ENCODE assay signal across 20 cellular contexts in the genomic region with DNA sequence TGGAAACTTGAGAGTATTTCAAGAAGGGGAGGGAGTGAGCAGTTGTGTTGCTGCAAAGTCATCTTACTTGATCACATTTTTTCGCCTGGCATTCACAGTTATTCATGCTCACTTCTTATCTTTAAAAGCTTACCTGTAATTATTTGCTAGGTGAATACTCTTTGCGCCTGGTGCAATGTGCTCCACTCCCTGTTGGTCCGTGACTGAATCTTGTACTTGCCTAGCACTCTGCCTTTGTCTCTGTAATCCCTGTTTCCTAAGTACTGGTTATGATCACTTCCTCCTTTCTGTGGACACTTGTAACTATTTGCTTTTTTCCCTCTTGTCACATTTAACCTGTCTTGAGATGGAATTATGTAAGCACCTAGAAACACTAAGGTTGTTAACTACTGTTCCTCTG. TPM values are rescaled to one million over a fixed set of nuclear protein-coding genes. Genes with fewer than 3 reads are reported as not detected.
DNase-seq lines count a peak whose midpoint lies in the region; ATAC-seq and TF ChIP-seq lines count a peak whose summit lies in the region.
"Had no signal": no experiment of that assay in that cellular context is flagged by ENCODE, and none has a peak within 500 bp of the region (broad histone marks: within the 10 kb centered on the region; RNA-seq: fewer than 3 reads in every experiment).

No MANE protein-coding gene starts in this region.

- no peak overlapping the region for H3K27ac ChIP-seq in DOHH2 (ENCODE audit: low read depth, low read length)
- H3K27ac ChIP-seq in lung (ENCODE audit: low read depth in 1 of 2, low read length in 1 of 2): peak overlapping the region in 1 of 2 donors; percentile 26
- no peak overlapping the region for H3K27ac ChIP-seq in foreskin keratinocyte
- H3K27ac ChIP-seq in stomach: peak overlapping the region in 2 of 5 donors; percentile 3 to 21
- H3K27ac ChIP-seq: ascending aorta, gastroesophageal sphincter had no signal

- TF ChIP-seq EP300 in stomach (IDR thresholded peaks at IDR 0.05): no peak

- peak overlapping the region; percentile 77 for H3K4me2 ChIP-seq in DOHH2 (ENCODE audit: low read length)
- H3K4me2 ChIP-seq: GM23338 had no signal

- no peaks in the 10 kb centered on the region for H3K9me2 ChIP-seq in DOHH2 (replicated peaks; ENCODE audit: control insufficient read depth, low read length)

- DNase-seq in Kasumi-1 (lab: John Stamatoyannopoulos, UW) (peak; percentile 67 to 70), SKM-1 (lab: John Stamatoyannopoulos, UW; ENCODE audit: unreplicated experiment) (peak; percentile 49), lung (ENCODE audit: low spot score) (no peak), foreskin keratinocyte (no peak), stomach (no peak)
- no peak for DNase-seq in activated CD8-positive, alpha-beta memory T cell treated with anti-CD3 and anti-CD28 coated beads, Interleukin-2, amount 50 U/mL, for 4 hours
- DNase-seq: activated CD4-positive, alpha-beta T cell treated with anti-CD3 and anti-CD28 coated beads for 48 hours; activated naive CD4-positive, alpha-beta T cell; C1 segment of cervical spinal cord; DND-41; naive thymus-derived CD8-positive, alpha-beta T cell; NCI-H2081 treated with DMSO at 0.1 percent for 48 hours; NCI-H82; stimulated activated CD4-positive, alpha-beta T cell treated with anti-CD3 and anti-CD28 coated beads, Interleukin-12 subunit alpha, Interleukin-12 subunit beta, amount 100 ng/mL, for 4 hours; transverse colon had no signal

- TF ChIP-seq POLR2A in stomach (IDR thresholded peaks at IDR 0.05): no peak

- intact Hi-C loops in stomach (cut with DNase I; ENCODE audit: low total_unique reads): no loop called here

- H3K79me2 ChIP-seq in DOHH2 (ENCODE audit: control insufficient read depth, low read length): peaks cover 96% of the 10 kb centered on the region

- no peaks in the 10 kb centered on the region for H3F3A ChIP-seq in DOHH2 (ENCODE audit: control insufficient read depth, insufficient read depth)

- peaks cover 3% of the 10 kb centered on the region; the same call in 1 of the 2 replicates for H4K20me1 ChIP-seq in DOHH2 (ENCODE audit: control insufficient read depth, insufficient read depth, low read depth, low read length)

- H3K27me3 ChIP-seq in DOHH2 (ENCODE audit: control insufficient read depth, low read length): no peaks in the 10 kb centered on the region
- no peaks in the 10 kb centered on the region for H3K27me3 ChIP-seq in lung (ENCODE audit: control insufficient read depth, insufficient read depth)
- H3K27me3 ChIP-seq in foreskin keratinocyte: no peaks in the 10 kb centered on the region
- no peaks in the 10 kb centered on the region for H3K27me3 ChIP-seq in stomach
- H3K27me3 ChIP-seq: ascending aorta, gastroesophageal sphincter, transverse colon had no signal

- peaks cover 59% of the 10 kb centered on the region for H3K4me1 ChIP-seq in DOHH2 (ENCODE audit: control insufficient read depth, low read length)
- peaks cover 0 to 34% of the 10 kb centered on the region in 2 donors for H3K4me1 ChIP-seq in lung (ENCODE audit: control insufficient read depth in 2 of 2, insufficient read depth in 2 of 2, low read length in 2 of 2)
- peaks cover 25% of the 10 kb centered on the region for H3K4me1 ChIP-seq in foreskin keratinocyte
- H3K4me1 ChIP-seq in stomach: peaks cover 21 to 58% (median 38%) of the 10 kb centered on the region in 4 donors

- 0 out of 2 replicates have a peak overlapping the region, but pooled peaks have one; percentile 1 for H3K4me3 ChIP-seq in DOHH2 (ENCODE audit: low read length)
- no peak overlapping the region for H3K4me3 ChIP-seq in lung
- no peak overlapping the region for H3K4me3 ChIP-seq in stomach
- H3K4me3 ChIP-seq: ascending aorta, gastroesophageal sphincter, GM23338, transverse colon had no signal

- ATAC-seq in lung (ENCODE audit: insufficient read depth, low FRiP score) (peak; percentile 58), foreskin keratinocyte (no peak)
- ATAC-seq: gastroesophageal sphincter; GM23338; naive thymus-derived CD8-positive, alpha-beta T cell; stimulated activated memory B cell treated with anti-CD40 and anti-IgM and Interleukin-4, amounts not matched to agents 10 μg/mL and 1 μg/mL and 100 μg/mL, for 72 hours had no signal

- WGBS in lung, 2 donors: 64 to 67% methylated on average over 3 of the region's 3 CpGs
- 31 to 63% (median 47%) methylated on average over 3 of the region's 3 CpGs for WGBS in stomach, 5 donors

- H3K9me3 ChIP-seq in DOHH2 (ENCODE audit: control insufficient read depth, insufficient read depth, low read length): no peaks in the 10 kb centered on the region
- H3K9me3 ChIP-seq in lung (ENCODE audit: control insufficient read depth in 2 of 2, insufficient read depth in 1 of 2, low read length in 1 of 2): no peaks in the 10 kb centered on the region
- H3K9me3 ChIP-seq in stomach: no peaks in the 10 kb centered on the region
- H3K9me3 ChIP-seq: ascending aorta, gastroesophageal sphincter, transverse colon had no signal

- H3K36me3 ChIP-seq in DOHH2 (ENCODE audit: control insufficient read depth, low read length): peaks cover 16% of the 10 kb centered on the region
- H3K36me3 ChIP-seq in lung (ENCODE audit: control insufficient read depth in 2 of 2, insufficient read depth in 2 of 2, low read length in 2 of 2): peaks cover 0 to 3% of the 10 kb centered on the region in 2 donors
- no peaks in the 10 kb centered on the region for H3K36me3 ChIP-seq in stomach
- H3K36me3 ChIP-seq: ascending aorta, gastroesophageal sphincter, transverse colon had no signal

- TF ChIP-seq CTCF in DOHH2 (IDR thresholded peaks at IDR 0.05; ENCODE audit: low read depth, low read length, poor library complexity, severe bottlenecking) (no peak), lung (IDR thresholded peaks at IDR 0.05; ENCODE audit: control extremely low read depth, extremely low read depth) (no peak), foreskin keratinocyte (conservative IDR thresholded peaks at IDR 0.05) (no peak), stomach (IDR thresholded peaks at IDR 0.05) (no peak)

RNA-seq across cellular contexts. Expression of a gene that starts 5.8 kb away (rescaled TPM):
- total RNA-seq in lung: 10 to 100 TPM; 35.2 to 89.7 TPM
- polyA plus RNA-seq in lung: 10 to 100 TPM in 1 of 2 donors, 1 to 10 TPM in 1; 10.0 to 16.7 TPM
- 27.7 and 29.4 TPM in 2 replicates for total RNA-seq in foreskin keratinocyte
- 10.4 and 11.1 TPM in 2 replicates for polyA plus RNA-seq in foreskin keratinocyte
- total RNA-seq in stomach: 10 to 100 TPM in 4 of 5 donors, 1 to 10 TPM in 1; 7.6 to 68.7 (median 29.1) TPM
- 1 to 10 TPM; 4.7 to 5.3 (median 4.9) TPM for polyA plus RNA-seq in stomach

Comparison
In these comparisons a context has a peak if more than half of its experiments do, and no peak if none do; other contexts are left out.
1. DNase-seq: peak in Kasumi-1 (2 of 2) and SKM-1 (single experiment); none in lung (single experiment), foreskin keratinocyte (0 of 2), activated CD8-positive, alpha-beta memory T cell treated with anti-CD3 and anti-CD28 coated beads, Interleukin-2, amount 50 U/mL, for 4 hours (single experiment) and stomach (single experiment).